In genomic region chr2:19812166-19812565, GRCh38 we compare ENCODE assay signal across 20 cellular contexts.
DNase-seq lines count a peak whose midpoint lies in the region; ATAC-seq, FAIRE-seq and TF ChIP-seq lines count a peak whose summit lies in the region.
"Had no signal": no experiment of that assay in that cellular context is flagged by ENCODE, and none has a peak within 500 bp of the region (broad histone marks: within the 10 kb centered on the region; RNA-seq: fewer than 3 reads in every experiment).

No MANE protein-coding gene starts in this region.

- no peak overlapping the region for H3K9ac ChIP-seq in kidney (ENCODE audit: low read length in 2 of 2)

- no peak overlapping the region for H3K27ac ChIP-seq in foreskin keratinocyte
- no peak overlapping the region for H3K27ac ChIP-seq in kidney (ENCODE audit: low read depth in 2 of 2, low read length in 2 of 2)
- H3K27ac ChIP-seq: right lobe of liver had no signal

- ATAC-seq in foreskin keratinocyte, result no peak
- ATAC-seq: CD8-positive, alpha-beta T cell; natural killer cell treated with Interleukin-12 subunit alpha and Interleukin-12 subunit beta and Interleukin-15 and Interleukin-18, amount 100 ng/mL, for 72 hours; right lobe of liver; WTC11 had no signal

- no peaks in the 10 kb centered on the region for H3K9me3 Mint-ChIP-seq in nephron
- H3K9me3 Mint-ChIP-seq: CD8-positive, alpha-beta T cell; natural killer cell treated with Interleukin-12 subunit alpha and Interleukin-12 subunit beta and Interleukin-15 and Interleukin-18, amount 100 ng/mL, for 72 hours; T-helper 1 cell treated with Interleukin-12 subunit alpha and Interleukin-12 subunit beta and Interleukin-4 antibody, amounts not matched to agents 30 μg/mL and 1 μg/mL, for 36 hours; WTC11 had no signal

- DNase-seq in AG10803 (ENCODE audit: low read depth) (peak; percentile 45), NCI-H1694 treated with DMSO at 0.1 percent for 48 hours (lab: John Stamatoyannopoulos, UW) (peak; percentile 72), ecto neural progenitor cell (ENCODE audit: low spot score) (peak; percentile 14), foreskin keratinocyte (no peak), SK-N-DZ (ENCODE audit: low spot score) (no peak), kidney (no peak)
- DNase-seq in activated CD4-positive, alpha-beta T cell treated with anti-CD3 and anti-CD28 coated beads, Interleukin-2, amount 50 U/mL, for 4 hours, result no peak
- DNase-seq: activated effector memory CD4-positive, alpha-beta T cell treated with anti-CD3 and anti-CD28 coated beads, Interleukin-2, amount 50 U/mL, for 16 hours; CD8-positive, alpha-beta T cell; dermis blood vessel endothelial cell; DMS79 treated with DMSO at 0.1 percent for 48 hours; Karpas-422; mesendoderm; right lobe of liver; SIG-M5 had no signal

- H3K36me3 ChIP-seq in kidney (ENCODE audit: control insufficient read depth in 1 of 2, insufficient read depth in 2 of 2, low read length in 2 of 2), result no peaks in the 10 kb centered on the region
- H3K36me3 ChIP-seq: right lobe of liver had no signal

- TF ChIP-seq CTCF in AG10803 (conservative IDR thresholded peaks at IDR 0.05; ENCODE audit: low read length) (no peak), nephron (IDR thresholded peaks at IDR 0.05; ENCODE audit: unreplicated experiment in 3 of 3) (no peak), foreskin keratinocyte (conservative IDR thresholded peaks at IDR 0.05) (no peak), kidney (IDR thresholded peaks at IDR 0.05; ENCODE audit: borderline replicate concordance, extremely low read depth, insufficient read depth) (no peak)

- no peak overlapping the region for H3K4me3 Mint-ChIP-seq in nephron
- H3K4me3 Mint-ChIP-seq: CD8-positive, alpha-beta T cell; natural killer cell treated with Interleukin-12 subunit alpha and Interleukin-12 subunit beta and Interleukin-15 and Interleukin-18, amount 100 ng/mL, for 72 hours; T-helper 1 cell treated with Interleukin-12 subunit alpha and Interleukin-12 subunit beta and Interleukin-4 antibody, amounts not matched to agents 30 μg/mL and 1 μg/mL, for 36 hours; WTC11 had no signal

- H3K4me1 ChIP-seq in foreskin keratinocyte (no peaks in the 10 kb centered on the region), kidney (ENCODE audit: control insufficient read depth in 1 of 2, insufficient read depth in 1 of 2, low read depth in 1 of 2, low read length in 2 of 2) (no peaks in the 10 kb centered on the region)
- H3K4me1 ChIP-seq: right lobe of liver had no signal

- H3K4me3 ChIP-seq in AG10803 (ENCODE audit: low read length) (no peak overlapping the region), kidney (ENCODE audit: low read length in 2 of 2) (no peak overlapping the region)
- H3K4me3 ChIP-seq: right lobe of liver had no signal

- no peak for FAIRE-seq in kidney (lab: Jason Lieb, UNC)
- FAIRE-seq: islet of Langerhans had no signal

- H3K27ac Mint-ChIP-seq in nephron, result peak overlapping the region in 2 of 3 experiments; percentile 65 to 69
- H3K27ac Mint-ChIP-seq: CD8-positive, alpha-beta T cell; natural killer cell treated with Interleukin-12 subunit alpha and Interleukin-12 subunit beta and Interleukin-15 and Interleukin-18, amount 100 ng/mL, for 72 hours; T-helper 1 cell treated with Interleukin-12 subunit alpha and Interleukin-12 subunit beta and Interleukin-4 antibody, amounts not matched to agents 30 μg/mL and 1 μg/mL, for 36 hours; WTC11 had no signal

- intact Hi-C loops in kidney (cut with DNase I), result no loop called here

- peaks cover 35% of the 10 kb centered on the region for H3K4me1 Mint-ChIP-seq in nephron
- H3K4me1 Mint-ChIP-seq: WTC11 had no signal

- no peaks in the 10 kb centered on the region for H3K27me3 Mint-ChIP-seq in nephron (ENCODE audit: low read depth)

- H3K36me3 Mint-ChIP-seq in nephron (ENCODE audit: low read depth), result no peaks in the 10 kb centered on the region
- H3K36me3 Mint-ChIP-seq: CD8-positive, alpha-beta T cell; natural killer cell treated with Interleukin-12 subunit alpha and Interleukin-12 subunit beta and Interleukin-15 and Interleukin-18, amount 100 ng/mL, for 72 hours; WTC11 had no signal

- peaks cover 47% of the 10 kb centered on the region for H3K27me3 ChIP-seq in foreskin keratinocyte
- H3K27me3 ChIP-seq: right lobe of liver had no signal

- H3K9me3 ChIP-seq in kidney (ENCODE audit: control insufficient read depth in 1 of 2, low read length in 2 of 2), result no peaks in the 10 kb centered on the region
- H3K9me3 ChIP-seq: right lobe of liver had no signal

Comparison
In these comparisons a context has a peak if more than half of its experiments do, and no peak if none do; other contexts are left out.
1. DNase-seq: peak in AG10803 (single experiment), NCI-H1694 treated with DMSO at 0.1 percent for 48 hours (single experiment) and ecto neural progenitor cell (single experiment); none in foreskin keratinocyte (0 of 2), activated CD4-positive, alpha-beta T cell treated with anti-CD3 and anti-CD28 coated beads, Interleukin-2, amount 50 U/mL, for 4 hours (0 of 2), SK-N-DZ (single experiment) and kidney (single experiment).